1 cellular context compared by ENCODE assay signal in genomic region chr1:224116131-224116530, GRCh38.
TF ChIP-seq lines count a peak whose summit lies in the region.

No MANE protein-coding gene starts in this region.

TF ChIP-seq in HEK293, 187 proteins besides CTCF, POLR2A, EP300 and RAD21 (continued from another document and continues in another):
- TF ChIP-seq SALL2 (tag by site-specific recombination; IDR thresholded peaks at IDR 0.05; ENCODE audit: borderline replicate concordance): no peak
- peak; percentile 47; the same call in 1 of the 2 replicates for TF ChIP-seq MZF1 (tag by site-specific recombination; IDR thresholded peaks at IDR 0.05; ENCODE audit: borderline replicate concordance)
- no peak for TF ChIP-seq GLI4 (tag by site-specific recombination; IDR thresholded peaks at IDR 0.05)
- TF ChIP-seq ZNF354C (tag by site-specific recombination; IDR thresholded peaks at IDR 0.05; ENCODE audit: borderline replicate concordance, low read depth): no peak
- no peak for TF ChIP-seq ZNF223 (tag by site-specific recombination; IDR thresholded peaks at IDR 0.05)
- no peak for TF ChIP-seq ZSCAN5A (tag by site-specific recombination; IDR thresholded peaks at IDR 0.05)
- no peak for TF ChIP-seq SP2 (tag by site-specific recombination; IDR thresholded peaks at IDR 0.05)
- no peak for TF ChIP-seq BCL6B (tag by site-specific recombination; IDR thresholded peaks at IDR 0.05)
- peak; percentile 77; the same call in 1 of the 2 replicates for TF ChIP-seq ZNF660 (tag by site-specific recombination; IDR thresholded peaks at IDR 0.05)
- no peak for TF ChIP-seq PATZ1 (tag by site-specific recombination; IDR thresholded peaks at IDR 0.05)
- TF ChIP-seq ZNF184 (tag by site-specific recombination; IDR thresholded peaks at IDR 0.05): no peak
- TF ChIP-seq ZBTB17 (tag by site-specific recombination; IDR thresholded peaks at IDR 0.05): peak; percentile 37; the same call in 1 of the 2 replicates
- TF ChIP-seq ZNF248 (tag by site-specific recombination; IDR thresholded peaks at IDR 0.05): no peak
- TF ChIP-seq ZNF146 (tag by site-specific recombination; IDR thresholded peaks at IDR 0.05): no peak
- no peak for TF ChIP-seq ZBTB10 (tag by site-specific recombination; IDR thresholded peaks at IDR 0.05)
- TF ChIP-seq ZNF449 (tag by site-specific recombination; IDR thresholded peaks at IDR 0.05): no peak
- peak; percentile 93 for TF ChIP-seq ZNF654 (tag by site-specific recombination; IDR thresholded peaks at IDR 0.05; ENCODE audit: low read depth)
- no peak for TF ChIP-seq ZNF48 (tag by site-specific recombination; IDR thresholded peaks at IDR 0.05)
- no peak for TF ChIP-seq ZNF26 (tag by site-specific recombination; IDR thresholded peaks at IDR 0.05)
- TF ChIP-seq ZBTB20 (tag by site-specific recombination; IDR thresholded peaks at IDR 0.05): no peak
- TF ChIP-seq MYNN (tag by site-specific recombination; IDR thresholded peaks at IDR 0.05; ENCODE audit: borderline replicate concordance): no peak
- no peak for TF ChIP-seq ATF2 (tag by site-specific recombination; IDR thresholded peaks at IDR 0.05; ENCODE audit: low read depth)
- TF ChIP-seq BCL11B (tag by site-specific recombination; IDR thresholded peaks at IDR 0.05; ENCODE audit: low read depth): no peak
- no peak for TF ChIP-seq ZNF701 (tag by site-specific recombination; IDR thresholded peaks at IDR 0.05)
- no peak for TF ChIP-seq HOXD13 (CRISPR knock-in tag; IDR thresholded peaks at IDR 0.05; ENCODE audit: borderline replicate concordance)
- no peak for TF ChIP-seq GLI2 (tag by site-specific recombination; IDR thresholded peaks at IDR 0.05; ENCODE audit: borderline replicate concordance, low read depth)
- TF ChIP-seq ZNF148 (tag by site-specific recombination; IDR thresholded peaks at IDR 0.05; ENCODE audit: borderline replicate concordance): no peak
- TF ChIP-seq ZNF155 (tag by site-specific recombination; IDR thresholded peaks at IDR 0.05): no peak
- peak; percentile 58 for TF ChIP-seq OSR2 (tag by site-specific recombination; IDR thresholded peaks at IDR 0.05)
- TF ChIP-seq ZNF157 (tag by site-specific recombination; IDR thresholded peaks at IDR 0.05): no peak
- TF ChIP-seq ZSCAN30 (tag by site-specific recombination; IDR thresholded peaks at IDR 0.05): peak; percentile 75; the same call in 1 of the 2 replicates
- TF ChIP-seq ZNF664 (tag by site-specific recombination; IDR thresholded peaks at IDR 0.05): peak; percentile 22; the same call in 1 of the 2 replicates
- TF ChIP-seq ZNF140 (tag by site-specific recombination; IDR thresholded peaks at IDR 0.05): no peak
- no peak for TF ChIP-seq GFI1B (tag by site-specific recombination; IDR thresholded peaks at IDR 0.05)
- TF ChIP-seq ZNF2 (tag by site-specific recombination; IDR thresholded peaks at IDR 0.05): peak; percentile 67
- TF ChIP-seq SP7 (tag by site-specific recombination; IDR thresholded peaks at IDR 0.05): peak; percentile 35; the same call in 1 of the 2 replicates
- TF ChIP-seq ZNF132 (tag by site-specific recombination; IDR thresholded peaks at IDR 0.05; ENCODE audit: borderline replicate concordance): no peak
- no peak for TF ChIP-seq HIC1 (tag by site-specific recombination; IDR thresholded peaks at IDR 0.05)
- TF ChIP-seq WT1 (tag by site-specific recombination; IDR thresholded peaks at IDR 0.05): 0 out of 2 replicates have a peak, but pooled peaks have one; percentile 14
- no peak for TF ChIP-seq ZNF623 (tag by site-specific recombination; IDR thresholded peaks at IDR 0.05)
- no peak for TF ChIP-seq YY1 (tag by site-specific recombination; IDR thresholded peaks at IDR 0.05)
- TF ChIP-seq ZNF335 (tag by site-specific recombination; conservative IDR thresholded peaks at IDR 0.05): no peak
- no peak for TF ChIP-seq ZBTB8A (tag by site-specific recombination; IDR thresholded peaks at IDR 0.05)
- no peak for TF ChIP-seq ZNF707 (tag by site-specific recombination; IDR thresholded peaks at IDR 0.05)
- no peak for TF ChIP-seq ZNF114 (tag by site-specific recombination; IDR thresholded peaks at IDR 0.05)
- TF ChIP-seq ZNF624 (tag by site-specific recombination; IDR thresholded peaks at IDR 0.05): no peak
- TF ChIP-seq ZNF423 (tag by site-specific recombination; IDR thresholded peaks at IDR 0.05): no peak
- TF ChIP-seq ZNF394 (tag by site-specific recombination; IDR thresholded peaks at IDR 0.05; ENCODE audit: borderline replicate concordance): peak; percentile 57; the same call in 1 of the 2 replicates
- TF ChIP-seq ZEB2 (tag by site-specific recombination; IDR thresholded peaks at IDR 0.05): peak; percentile 64; the same call in 1 of the 2 replicates
- TF ChIP-seq KLF16 (tag by site-specific recombination; IDR thresholded peaks at IDR 0.05): no peak
- TF ChIP-seq ZFHX2 (tag by site-specific recombination; conservative IDR thresholded peaks at IDR 0.05): no peak
- no peak for TF ChIP-seq ZNF426 (tag by site-specific recombination; IDR thresholded peaks at IDR 0.05)
